8 cellular contexts compared by ENCODE assay signal in genomic region chr9:127244609-127245601, GRCh38. TPM values are rescaled to one million over a fixed set of nuclear protein-coding genes. Genes with fewer than 3 reads are reported as not detected.
A peak's percentile ranks its signal among the peaks of the same experiment; 100 is the strongest.
DNase-seq lines count a peak whose midpoint lies in the region; ATAC-seq and TF ChIP-seq lines count a peak whose summit lies in the region.

No MANE protein-coding gene starts in this region.

- peak overlapping the region; percentile 79 for H3K4me2 ChIP-seq in GM23338

- no peaks in the 10 kb centered on the region for H3K36me3 ChIP-seq in GM23338 (ENCODE audit: insufficient read depth)

- peaks cover 7% of the 10 kb centered on the region; the same call in 1 of the 2 replicates for H3K9me2 ChIP-seq in GM23338 (ENCODE audit: insufficient read depth)

- H3K4me3 Mint-ChIP-seq in GM23338 = peak overlapping the region; percentile 91
- H3K4me3 Mint-ChIP-seq in activated T-helper 17 cell treated with anti-CD3 and anti-CD28 coated beads, Interleukin-2, amount 50 U/mL, for 72 hours = peak overlapping the region; percentile 88
- peak overlapping the region; percentile 84 to 92 (median 88) for H3K4me3 Mint-ChIP-seq in naive thymus-derived CD8-positive, alpha-beta T cell
- peak overlapping the region; percentile 94 for H3K4me3 Mint-ChIP-seq in stimulated activated memory B cell treated with anti-CD40 and anti-IgM and Interleukin-4, amounts not matched to agents 10 μg/mL and 1 μg/mL and 100 μg/mL, for 72 hours

- H3K9me3 Mint-ChIP-seq in GM23338 = no peaks in the 10 kb centered on the region
- no peaks in the 10 kb centered on the region for H3K9me3 Mint-ChIP-seq in activated T-helper 17 cell treated with anti-CD3 and anti-CD28 coated beads, Interleukin-2, amount 50 U/mL, for 72 hours
- no peaks in the 10 kb centered on the region for H3K9me3 Mint-ChIP-seq in naive thymus-derived CD8-positive, alpha-beta T cell
- H3K9me3 Mint-ChIP-seq in stimulated activated memory B cell treated with anti-CD40 and anti-IgM and Interleukin-4, amounts not matched to agents 10 μg/mL and 1 μg/mL and 100 μg/mL, for 72 hours = no peaks in the 10 kb centered on the region

- peaks cover 46% of the 10 kb centered on the region for H3K4me1 ChIP-seq in GM23338 (ENCODE audit: insufficient read depth)

- peak overlapping the region; percentile 95 for H3K27ac Mint-ChIP-seq in GM23338
- peak overlapping the region; percentile 78 for H3K27ac Mint-ChIP-seq in activated T-helper 17 cell treated with anti-CD3 and anti-CD28 coated beads, Interleukin-2, amount 50 U/mL, for 72 hours
- peak overlapping the region in 8 of 10 donors; percentile 48 to 95 (median 80) for H3K27ac Mint-ChIP-seq in naive thymus-derived CD8-positive, alpha-beta T cell
- H3K27ac Mint-ChIP-seq in stimulated activated memory B cell treated with anti-CD40 and anti-IgM and Interleukin-4, amounts not matched to agents 10 μg/mL and 1 μg/mL and 100 μg/mL, for 72 hours = peak overlapping the region; percentile 89

- peak; percentile 98 for ATAC-seq in GM23338
- ATAC-seq in activated T-helper 17 cell treated with anti-CD3 and anti-CD28 coated beads, Interleukin-2, amount 50 U/mL, for 72 hours (replicated peaks) = peak; percentile 100
- ATAC-seq in naive thymus-derived CD8-positive, alpha-beta T cell = peak; percentile 100
- peak; percentile 100 for ATAC-seq in stimulated activated memory B cell treated with anti-CD40 and anti-IgM and Interleukin-4, amounts not matched to agents 10 μg/mL and 1 μg/mL and 100 μg/mL, for 72 hours

- 0 out of 2 replicates have a peak, but pooled peaks cover 4% of the 10 kb centered on the region for H3F3A ChIP-seq in GM23338 (replicated peaks; ENCODE audit: low read depth)

- H2AFZ ChIP-seq in GM23338 = peak overlapping the region; percentile 84

- peaks cover 4% of the 10 kb centered on the region; the same call in 1 of the 2 replicates for H3K79me2 ChIP-seq in GM23338 (replicated peaks; ENCODE audit: insufficient read depth)

- peak overlapping the region; percentile 69 for H3K4me3 ChIP-seq in GM23338
- peak overlapping the region; percentile 78 for H3K4me3 ChIP-seq in fibroblast of mammary gland (ENCODE audit: control insufficient read depth, low read depth, low read length)

- POLR2A ChIA-PET in naive thymus-derived CD8-positive, alpha-beta T cell (lab: Charles Lee) = interaction anchor here (0.5 to 2.2 kb wide), 5 partner anchors 19 to 206 kb away, joined by 3 to 9 read pairs (median 6); partner anchors contain the start of genes RPL12 and ZNF79

- peaks cover under 1% of the 10 kb centered on the region; the same call in 1 of the 3 replicates for H3K36me3 Mint-ChIP-seq in GM23338 (ENCODE audit: low read depth)
- H3K36me3 Mint-ChIP-seq in activated T-helper 17 cell treated with anti-CD3 and anti-CD28 coated beads, Interleukin-2, amount 50 U/mL, for 72 hours (ENCODE audit: low read depth) = no peaks in the 10 kb centered on the region
- no peaks in the 10 kb centered on the region for H3K36me3 Mint-ChIP-seq in naive thymus-derived CD8-positive, alpha-beta T cell
- peaks cover 6% of the 10 kb centered on the region for H3K36me3 Mint-ChIP-seq in stimulated activated memory B cell treated with anti-CD40 and anti-IgM and Interleukin-4, amounts not matched to agents 10 μg/mL and 1 μg/mL and 100 μg/mL, for 72 hours

- H3K27me3 Mint-ChIP-seq in GM23338 (ENCODE audit: insufficient read depth, low read depth, poor library complexity) = no peaks in the 10 kb centered on the region
- no peaks in the 10 kb centered on the region for H3K27me3 Mint-ChIP-seq in activated T-helper 17 cell treated with anti-CD3 and anti-CD28 coated beads, Interleukin-2, amount 50 U/mL, for 72 hours
- H3K27me3 Mint-ChIP-seq in naive thymus-derived CD8-positive, alpha-beta T cell = peaks cover under 1 to 9% (median 4%) of the 10 kb centered on the region in 5 donors
- H3K27me3 Mint-ChIP-seq in stimulated activated memory B cell treated with anti-CD40 and anti-IgM and Interleukin-4, amounts not matched to agents 10 μg/mL and 1 μg/mL and 100 μg/mL, for 72 hours = no peaks in the 10 kb centered on the region

- DNase-seq in EH (ENCODE audit: low read depth) = peak; percentile 94
- peak; percentile 99 for DNase-seq in GM23338 (ENCODE audit: low spot score)
- peak; percentile 95 for DNase-seq in LoVo (ENCODE audit: low spot score)
- DNase-seq in RPMI8226 = peak; percentile 99
- DNase-seq in fibroblast of mammary gland (ENCODE audit: low read depth) = peak; percentile 89
- peak; percentile 87 to 96 (median 92) for DNase-seq in naive thymus-derived CD8-positive, alpha-beta T cell

- TF ChIP-seq CTCF in GM23338 (conservative IDR thresholded peaks at IDR 0.05; ENCODE audit: low read depth in 2 of 2) (no peak), fibroblast of mammary gland (conservative IDR thresholded peaks at IDR 0.05; ENCODE audit: control insufficient read depth, insufficient read depth, low read depth, low read length) (no peak)

- H4K20me1 ChIP-seq in GM23338 (replicated peaks; ENCODE audit: insufficient read depth) = no peaks in the 10 kb centered on the region

- no peaks in the 10 kb centered on the region for H3K27me3 ChIP-seq in GM23338 (ENCODE audit: insufficient read depth)

- peaks cover 46% of the 10 kb centered on the region for H3K4me1 Mint-ChIP-seq in GM23338
- no peaks in the 10 kb centered on the region for H3K4me1 Mint-ChIP-seq in activated T-helper 17 cell treated with anti-CD3 and anti-CD28 coated beads, Interleukin-2, amount 50 U/mL, for 72 hours
- H3K4me1 Mint-ChIP-seq in naive thymus-derived CD8-positive, alpha-beta T cell = peaks cover 4 to 15% (median 10%) of the 10 kb centered on the region in 4 donors
- peaks cover 17% of the 10 kb centered on the region for H3K4me1 Mint-ChIP-seq in stimulated activated memory B cell treated with anti-CD40 and anti-IgM and Interleukin-4, amounts not matched to agents 10 μg/mL and 1 μg/mL and 100 μg/mL, for 72 hours

- H3K27ac ChIP-seq in GM23338 (ENCODE audit: low read depth) = peak overlapping the region; percentile 57; the same call in 1 of the 2 replicates

TF ChIP-seq in GM23338, 12 proteins besides CTCF, POLR2A, EP300 and RAD21 (continues in another document):
- TF ChIP-seq JUNB (IDR thresholded peaks at IDR 0.05; ENCODE audit: unreplicated experiment) (no peak), ETS1 (IDR thresholded peaks at IDR 0.05) (no peak), ZNF114 (CRISPR knock-in tag; IDR thresholded peaks at IDR 0.05) (no peak), EZH2phosphoT487 (IDR thresholded peaks at IDR 0.05; ENCODE audit: unreplicated experiment) (no peak), EZH2 (IDR thresholded peaks at IDR 0.05; ENCODE audit: low read depth, unreplicated experiment) (no peak)

RNA-seq across cellular contexts. Expression of gene GARNL3, which starts 19.7 kb away (rescaled TPM):
- total RNA-seq in GM23338 (2014; rRNA removed; shearing (Covaris generic)) = 12.6 and 21.9 TPM in 2 replicates
- 5.2 and 8.7 TPM in 2 replicates for polyA plus RNA-seq in GM23338 (2016; fragmentation: Nextera tagmentation; extraction: Ambion mirVana)
- total RNA-seq in activated T-helper 17 cell treated with anti-CD3 and anti-CD28 coated beads, Interleukin-2, amount 50 U/mL, for 72 hours = 1 to 10 TPM; 2.8 to 5.1 TPM
- total RNA-seq in naive thymus-derived CD8-positive, alpha-beta T cell = 1 to 10 TPM; 1.9 to 2.0 TPM
- polyA plus RNA-seq in naive thymus-derived CD8-positive, alpha-beta T cell = under 1 TPM in 1 of 3 donors, not detected in 2; 0.43 TPM

Comparison
In these comparisons a context has a peak if more than half of its experiments do, and no peak if none do; other contexts are left out.
1. Peak in every context shown above with its lines: DNase-seq, ATAC-seq, H3K4me3 ChIP-seq and H3K27ac ChIP-seq.